Comparison of ENCODE assay signal across 9 cellular contexts in the genomic region with DNA sequence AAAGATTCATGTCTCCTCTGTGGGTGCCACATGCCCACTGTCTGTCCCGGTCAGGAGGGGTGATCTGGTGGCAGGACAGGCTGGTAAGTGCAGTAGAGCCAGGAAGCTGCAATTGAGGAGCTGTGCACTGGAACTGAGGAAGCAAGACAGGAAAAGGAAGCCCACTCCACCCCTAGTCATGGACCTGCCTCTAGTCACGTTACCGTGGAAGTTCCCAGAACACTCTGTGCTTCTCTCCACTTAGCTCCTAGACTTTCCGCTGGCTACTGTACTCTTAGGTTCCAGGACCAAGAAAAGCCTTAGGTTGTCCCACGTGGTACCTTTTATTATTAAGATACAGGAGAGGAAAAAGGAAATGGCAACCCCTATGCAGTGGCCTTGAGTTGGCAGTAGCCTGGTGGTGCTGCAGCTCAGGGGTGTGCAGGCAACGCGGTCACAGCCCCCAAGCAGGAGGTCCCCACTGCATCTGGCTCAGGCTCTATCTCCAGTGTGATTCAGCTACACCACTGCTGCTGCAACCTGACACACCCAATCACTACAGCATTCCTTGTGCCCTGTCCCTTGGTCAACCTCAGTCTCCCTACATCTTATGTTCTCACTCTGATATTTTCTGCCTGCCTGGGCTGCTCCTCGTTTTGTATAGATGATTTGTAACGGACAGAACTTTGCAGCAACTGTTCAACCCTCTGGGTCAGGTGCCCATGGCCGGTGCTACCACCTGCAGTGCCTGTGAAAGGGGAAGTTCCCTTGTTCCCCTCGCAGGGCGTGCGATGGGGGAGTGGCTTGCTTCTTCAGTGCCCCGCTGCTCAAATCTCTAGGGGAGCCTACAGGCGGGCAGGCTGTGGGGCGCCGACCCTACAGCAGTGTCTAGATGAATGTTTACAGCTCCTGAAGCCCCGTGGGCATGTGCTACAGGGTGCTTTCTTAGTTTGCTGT. TPM values are rescaled to one million over a fixed set of nuclear protein-coding genes. Genes with fewer than 3 reads are reported as not detected.
A peak's percentile ranks its signal among the peaks of the same experiment; 100 is the strongest.
DNase-seq lines count a peak whose midpoint lies in the region; TF ChIP-seq lines count a peak whose summit lies in the region.
"Had no signal": no experiment of that assay in that cellular context is flagged by ENCODE, and none has a peak within 500 bp of the region (broad histone marks: within the 10 kb centered on the region; RNA-seq: fewer than 3 reads in every experiment).

No MANE protein-coding gene starts in this region.

- 42 to 50% methylated on average over 7 to 18 of the region's 18 CpGs for WGBS in endodermal cell (ENCODE audit: insufficient coverage in 1 of 2, insufficient read length in 1 of 2), 2 experiments
- 32% methylated on average over 13 of the region's 18 CpGs for WGBS in suprapubic skin

- TF ChIP-seq CTCF in endodermal cell (conservative IDR thresholded peaks at IDR 0.05), result no peak
- no peak for TF ChIP-seq CTCF in suprapubic skin (IDR thresholded peaks at IDR 0.05)
- TF ChIP-seq CTCF in MCF 10A (IDR thresholded peaks at IDR 0.05; ENCODE audit: unreplicated experiment), result no peak

- CTCF ChIA-PET in MCF 10A (lab: Yijun Ruan, JAX), result no interaction called here

- POLR2A ChIA-PET in MCF 10A (lab: Yijun Ruan, JAX), result interaction anchor here (0.9 kb wide), 1 partner anchor 563 kb away, joined by 3 read pairs; the partner anchor contains the start of gene RNF6

- no peak for TF ChIP-seq POLR2A in suprapubic skin (IDR thresholded peaks at IDR 0.05)

- peaks cover 21% of the 10 kb centered on the region for H3K9me3 ChIP-seq in endodermal cell (ENCODE audit: control insufficient read depth, low read length)
- no peaks in the 10 kb centered on the region for H3K9me3 ChIP-seq in suprapubic skin

- H3K27ac ChIP-seq in endodermal cell (ENCODE audit: low read depth, low read length) (no peak overlapping the region), suprapubic skin (peak overlapping the region; percentile 41)

- TF ChIP-seq EP300 in suprapubic skin (IDR thresholded peaks at IDR 0.05), result no peak

- no TSS peak for BruUV-seq in MCF 10A (replicated peaks; lab: Mats Ljungman, UMichigan)

- no peak overlapping the region for H3K9ac ChIP-seq in endodermal cell (ENCODE audit: extremely low read depth, low read length, poor library complexity, severe bottlenecking)

- H3K4me1 Mint-ChIP-seq in endodermal cell (peaks cover 5% of the 10 kb centered on the region), MCF 10A (ENCODE audit: insufficient read depth, unreplicated experiment) (no peaks in the 10 kb centered on the region)

- H3K27me3 Mint-ChIP-seq in endodermal cell (ENCODE audit: insufficient read depth) (peaks cover 61% of the 10 kb centered on the region), MCF 10A (ENCODE audit: insufficient read depth, unreplicated experiment) (peaks cover 52% of the 10 kb centered on the region)

- H3K27me3 ChIP-seq in endodermal cell (ENCODE audit: control insufficient read depth, insufficient read depth, low read length, poor library complexity, severe bottlenecking) (peaks cover 76% of the 10 kb centered on the region), suprapubic skin (no peaks in the 10 kb centered on the region)

- no peaks in the 10 kb centered on the region for H3K36me3 Mint-ChIP-seq in endodermal cell (ENCODE audit: low read depth)
- no peaks in the 10 kb centered on the region for H3K36me3 Mint-ChIP-seq in MCF 10A (ENCODE audit: insufficient read depth, unreplicated experiment)

- H3K9me3 Mint-ChIP-seq in endodermal cell (peaks cover 12% of the 10 kb centered on the region), MCF 10A (ENCODE audit: unreplicated experiment) (no peaks in the 10 kb centered on the region)

- H3K36me3 ChIP-seq in endodermal cell (ENCODE audit: control insufficient read depth, insufficient read depth, low read length), result no peaks in the 10 kb centered on the region
- no peaks in the 10 kb centered on the region for H3K36me3 ChIP-seq in suprapubic skin

- DNase-seq in activated gamma-delta T cell treated with Interleukin-2 at 50 U/mL for 16 hours (peak; percentile 9), activated gamma-delta T cell (lab: John Stamatoyannopoulos, UW) (no peak), NCI-H526 treated with DMSO at 0.1 percent for 48 hours (lab: John Stamatoyannopoulos, UW) (peak; percentile 60), endodermal cell (peak; percentile 65), suprapubic skin (ENCODE audit: low spot score in 2 of 2) (no peak), amygdala (lab: John Stamatoyannopoulos, UW) (no peak), MCF 10A (ENCODE audit: unreplicated experiment) (no peak), COLO829 (ENCODE audit: low spot score) (no peak)

- H3K4me3 ChIP-seq in endodermal cell (ENCODE audit: low read length), result peak overlapping the region; percentile 29
- H3K4me3 ChIP-seq in suprapubic skin, result peak overlapping the region; percentile 20

- H3K4me1 ChIP-seq in endodermal cell (ENCODE audit: control insufficient read depth, insufficient read depth, low read length) (no peaks in the 10 kb centered on the region), suprapubic skin (peaks cover 10% of the 10 kb centered on the region)

- intact Hi-C loops in MCF 10A (cut with micrococcal nuclease), result no loop called here

- no peak overlapping the region for H3K27ac Mint-ChIP-seq in endodermal cell
- H3K27ac Mint-ChIP-seq in MCF 10A (ENCODE audit: low read depth, unreplicated experiment), result no peak overlapping the region

- H3K4me3 Mint-ChIP-seq in endodermal cell (peak overlapping the region; percentile 47), MCF 10A (ENCODE audit: unreplicated experiment) (no peak overlapping the region)

RNA-seq across cellular contexts. Expression of gene GPR12, which starts 24.4 kb away (rescaled TPM):
- total RNA-seq in endodermal cell, result not detected
- 0.04 TPM for polyA plus RNA-seq in endodermal cell (2013, experiment 1 of 2)
- polyA plus RNA-seq in endodermal cell (2013, experiment 2 of 2), result not detected
- 10 to 100 TPM in 1 of 4 donors, 1 to 10 TPM in 3; 3.9 to 16.6 (median 6.8) TPM for total RNA-seq in suprapubic skin
- total RNA-seq in MCF 10A (2022), result not detected in 2 replicates
- polyA plus RNA-seq: keratinocyte had no signal

Comparison
In these comparisons a context has a peak if more than half of its experiments do, and no peak if none do; other contexts are left out.
1. DNase-seq: peak in activated gamma-delta T cell treated with Interleukin-2 at 50 U/mL for 16 hours (single experiment), NCI-H526 treated with DMSO at 0.1 percent for 48 hours (single experiment) and endodermal cell (single experiment); none in activated gamma-delta T cell (single experiment), suprapubic skin (0 of 2), amygdala (0 of 56), MCF 10A (single experiment) and COLO829 (single experiment).